ENCODE assay signal across 1 cellular context in the genomic region with DNA sequence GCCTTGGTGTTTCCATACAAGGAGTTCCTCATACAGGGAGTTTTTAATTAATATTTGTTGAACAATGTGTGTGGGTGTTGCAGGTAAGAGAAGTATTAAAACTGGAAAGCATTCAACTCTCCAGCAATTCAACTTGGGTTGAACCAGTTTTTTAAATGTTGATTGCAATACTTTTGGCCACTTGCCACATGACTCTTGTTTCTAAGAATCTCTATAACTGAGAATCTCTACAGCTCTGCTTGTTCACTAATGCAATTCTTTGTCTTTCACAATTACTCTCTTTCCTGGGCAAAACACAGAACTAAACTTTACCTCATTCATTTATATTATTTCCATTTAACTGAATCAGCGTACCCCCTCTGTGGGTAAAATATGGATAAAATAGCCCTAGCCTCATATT.
TF ChIP-seq lines count a peak whose summit lies in the region.

No MANE protein-coding gene starts in this region.

TF ChIP-seq in IMR-90, 13 proteins besides CTCF, POLR2A, EP300 and RAD21:
- TF ChIP-seq MXI1 (IDR thresholded peaks at IDR 0.05; ENCODE audit: borderline replicate concordance, low read depth, low read length): no peak
- 0 out of 2 replicates have a peak, but pooled peaks have one; percentile 48 for TF ChIP-seq CEBPB (IDR thresholded peaks at IDR 0.05; ENCODE audit: low read depth, low read length)
- TF ChIP-seq, protein P1, sequence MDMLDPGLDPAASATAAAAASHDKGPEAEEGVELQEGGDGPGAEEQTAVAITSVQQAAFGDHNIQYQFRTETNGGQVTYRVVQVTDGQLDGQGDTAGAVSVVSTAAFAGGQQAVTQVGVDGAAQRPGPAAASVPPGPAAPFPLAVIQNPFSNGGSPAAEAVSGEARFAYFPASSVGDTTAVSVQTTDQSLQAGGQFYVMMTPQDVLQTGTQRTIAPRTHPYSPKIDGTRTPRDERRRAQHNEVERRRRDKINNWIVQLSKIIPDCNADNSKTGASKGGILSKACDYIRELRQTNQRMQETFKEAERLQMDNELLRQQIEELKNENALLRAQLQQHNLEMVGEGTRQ (IDR thresholded peaks at IDR 0.05; ENCODE audit: low read depth, low read length): no peak
- TF ChIP-seq CHD1 (IDR thresholded peaks at IDR 0.05; ENCODE audit: low read depth, low read length): no peak
- TF ChIP-seq MAZ (IDR thresholded peaks at IDR 0.05; ENCODE audit: borderline replicate concordance, low read depth, low read length): no peak
- TF ChIP-seq, protein P2, sequence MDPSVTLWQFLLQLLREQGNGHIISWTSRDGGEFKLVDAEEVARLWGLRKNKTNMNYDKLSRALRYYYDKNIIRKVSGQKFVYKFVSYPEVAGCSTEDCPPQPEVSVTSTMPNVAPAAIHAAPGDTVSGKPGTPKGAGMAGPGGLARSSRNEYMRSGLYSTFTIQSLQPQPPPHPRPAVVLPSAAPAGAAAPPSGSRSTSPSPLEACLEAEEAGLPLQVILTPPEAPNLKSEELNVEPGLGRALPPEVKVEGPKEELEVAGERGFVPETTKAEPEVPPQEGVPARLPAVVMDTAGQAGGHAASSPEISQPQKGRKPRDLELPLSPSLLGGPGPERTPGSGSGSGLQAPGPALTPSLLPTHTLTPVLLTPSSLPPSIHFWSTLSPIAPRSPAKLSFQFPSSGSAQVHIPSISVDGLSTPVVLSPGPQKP (IDR thresholded peaks at IDR 0.05; ENCODE audit: borderline replicate concordance, low read depth, low read length): no peak
- no peak for TF ChIP-seq MAFK (IDR thresholded peaks at IDR 0.05; ENCODE audit: low read depth, low read length)
- TF ChIP-seq NFE2L2 (IDR thresholded peaks at IDR 0.05; ENCODE audit: low read depth, low read length): no peak
- TF ChIP-seq FOS (IDR thresholded peaks at IDR 0.05; ENCODE audit: low read depth, low read length): no peak
TF ChIP-seq in IMR-90: peak in this region for 1.
